8 cellular contexts compared by ENCODE assay signal in the genomic region with DNA sequence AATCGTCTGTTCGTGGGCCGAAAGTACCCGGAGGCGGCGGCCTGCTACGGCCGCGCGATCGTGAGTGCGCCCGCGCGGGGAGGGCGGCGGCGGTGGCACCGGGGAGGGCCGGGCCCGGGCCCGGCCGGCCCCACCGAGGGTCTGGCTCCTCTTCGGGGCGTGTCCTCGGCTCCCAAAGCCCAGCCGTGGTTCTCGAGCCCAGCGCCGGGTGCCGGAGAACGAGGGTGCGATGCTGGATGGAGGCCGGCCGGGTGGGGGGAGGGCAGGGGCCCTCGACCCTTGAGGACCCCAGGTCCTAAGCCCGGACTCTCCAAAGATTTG. TPM values are rescaled to one million over a fixed set of nuclear protein-coding genes. Genes with fewer than 3 reads are reported as not detected.
A peak's percentile ranks its signal among the peaks of the same experiment; 100 is the strongest.
DNase-seq lines count a peak whose midpoint lies in the region; ATAC-seq and TF ChIP-seq lines count a peak whose summit lies in the region.

No MANE protein-coding gene starts in this region.

- H3K36me3 Mint-ChIP-seq in brain: peaks cover 12% of the 10 kb centered on the region

- H3K36me3 ChIP-seq in right atrium auricular region (peaks cover 20% of the 10 kb centered on the region), mesodermal cell (ENCODE audit: control insufficient read depth, insufficient read depth, low read length) (peaks cover 28% of the 10 kb centered on the region)

- no peak for DNase-seq in right atrium auricular region (ENCODE audit: low spot score)
- DNase-seq in Right ventricle myocardium superior: no peak
- no peak for DNase-seq in DMS153 treated with DMSO at 0.1 percent for 48 hours (lab: John Stamatoyannopoulos, UW; ENCODE audit: unreplicated experiment)
- no peak for DNase-seq in AML-193 (lab: John Stamatoyannopoulos, UW)
- no peak for DNase-seq in SKM-1 (lab: John Stamatoyannopoulos, UW; ENCODE audit: unreplicated experiment)

- peak overlapping the region in 1 of 5 experiments; percentile 73 for H3K27ac Mint-ChIP-seq in brain

- peaks cover 3% of the 10 kb centered on the region for H3K27me3 Mint-ChIP-seq in brain

- peak overlapping the region; percentile 75 to 84 (median 83) for H3K4me3 Mint-ChIP-seq in brain

- H3K4me3 ChIP-seq in right atrium auricular region (peak overlapping the region; percentile 82 to 88), mesodermal cell (ENCODE audit: extremely low read depth, insufficient read depth, low read length, poor library complexity, severe bottlenecking) (peak overlapping the region; percentile 78)

- peaks cover 26% of the 10 kb centered on the region for H3K4me1 Mint-ChIP-seq in brain

- H3K27me3 ChIP-seq in right atrium auricular region: no peaks in the 10 kb centered on the region

- intact Hi-C loops in Right ventricle myocardium superior (cut with DNase I): no loop called here

- no peaks in the 10 kb centered on the region for H3K9me3 Mint-ChIP-seq in brain

- no peaks in the 10 kb centered on the region for H3K9me3 ChIP-seq in right atrium auricular region
- H3K9me3 ChIP-seq in mesodermal cell (ENCODE audit: control insufficient read depth, low read length): no peaks in the 10 kb centered on the region

- 0 to 1% methylated on average over 26 to 38 of the region's 38 CpGs for whole genome bisulfite sequencing in mesodermal cell (ENCODE audit: insufficient coverage in 2 of 2), 2 experiments

- peaks cover 0 to 62% of the 10 kb centered on the region in 2 donors for H3K4me1 ChIP-seq in right atrium auricular region
- peaks cover 12% of the 10 kb centered on the region for H3K4me1 ChIP-seq in mesodermal cell (ENCODE audit: control insufficient read depth, insufficient read depth, low read length, poor library complexity, severe bottlenecking)

- no peak for TF ChIP-seq CTCF in right atrium auricular region (IDR thresholded peaks at IDR 0.05)
- no peak for TF ChIP-seq CTCF in brain (conservative IDR thresholded peaks at IDR 0.05)

- ATAC-seq in Right ventricle myocardium superior (ENCODE audit: poor library complexity) (no peak), GM18517 (IDR thresholded peaks at IDR 0.05; ENCODE audit: unreplicated experiment) (no peak)

- H3K27ac ChIP-seq in right atrium auricular region (peak overlapping the region; percentile 95 to 99), mesodermal cell (ENCODE audit: low read depth, low read length, severe bottlenecking) (peak overlapping the region; percentile 72)

RNA-seq across cellular contexts. Expression of gene STUB1, which starts 0.4 kb away (rescaled TPM):
- total RNA-seq in right atrium auricular region (100 to 1,000 TPM; 135 to 186 TPM), Right ventricle myocardium superior (126 TPM)
- 209 TPM for polyA plus RNA-seq in brain (ENCODE audit: insufficient read depth, low read depth, low replicate concordance)
- 76.3 TPM for polyA plus RNA-seq in mesodermal cell (2013, experiment 1 of 2)
- 65.3 TPM for polyA plus RNA-seq in mesodermal cell (2013, experiment 2 of 2)

RNA-seq across cellular contexts. Expression of gene JMJD8, which starts 3.5 kb away (rescaled TPM):
- total RNA-seq in right atrium auricular region: 10 to 100 TPM; 76.4 to 82.1 TPM
- 42.4 TPM for total RNA-seq in Right ventricle myocardium superior
- 69.1 TPM for polyA plus RNA-seq in brain (ENCODE audit: insufficient read depth, low read depth, low replicate concordance)
- 35.4 TPM for polyA plus RNA-seq in mesodermal cell (2013, experiment 1 of 2)
- polyA plus RNA-seq in mesodermal cell (2013, experiment 2 of 2): 33.6 TPM

RNA-seq across cellular contexts. Expression of gene RHBDL1, which starts 5.1 kb away (rescaled TPM):
- 1 to 10 TPM in 1 of 2 donors, under 1 TPM in 1; 0.67 to 1.3 TPM for total RNA-seq in right atrium auricular region
- total RNA-seq in Right ventricle myocardium superior: 2.0 TPM
- polyA plus RNA-seq in brain (ENCODE audit: insufficient read depth, low read depth, low replicate concordance): 10.0 TPM
- polyA plus RNA-seq in mesodermal cell (2013, experiment 1 of 2): 2.4 TPM
- polyA plus RNA-seq in mesodermal cell (2013, experiment 2 of 2): 2.9 TPM

RNA-seq across cellular contexts. Expression of gene WDR24, which starts 9.6 kb away (rescaled TPM):
- total RNA-seq in right atrium auricular region (10 to 100 TPM in 1 of 2 donors, 1 to 10 TPM in 1; 8.1 to 10.3 TPM), Right ventricle myocardium superior (7.6 TPM)
- 24.5 TPM for polyA plus RNA-seq in brain (ENCODE audit: insufficient read depth, low read depth, low replicate concordance)
- polyA plus RNA-seq in mesodermal cell (2013, experiment 1 of 2): 15.3 TPM
- polyA plus RNA-seq in mesodermal cell (2013, experiment 2 of 2): 12.5 TPM

RNA-seq across cellular contexts. Expression of gene RHOT2, which starts 12.7 kb away (rescaled TPM):
- total RNA-seq in right atrium auricular region (10 to 100 TPM; 37.8 to 42.8 TPM), Right ventricle myocardium superior (81.9 TPM)
- 65.6 TPM for polyA plus RNA-seq in brain (ENCODE audit: insufficient read depth, low read depth, low replicate concordance)
- polyA plus RNA-seq in mesodermal cell (2013, experiment 1 of 2): 96.2 TPM
- polyA plus RNA-seq in mesodermal cell (2013, experiment 2 of 2): 75.5 TPM
